In genomic region chr11:130773436-130773835, GRCh38 we compare ENCODE assay signal across 16 cellular contexts.
DNase-seq lines count a peak whose midpoint lies in the region; ATAC-seq and TF ChIP-seq lines count a peak whose summit lies in the region.
"Had no signal": no experiment of that assay in that cellular context is flagged by ENCODE, and none has a peak within 500 bp of the region (broad histone marks: within the 10 kb centered on the region; RNA-seq: fewer than 3 reads in every experiment).

No MANE protein-coding gene starts in this region.

- peaks cover 6 to 16% of the 10 kb centered on the region in 2 donors for H3K4me1 ChIP-seq in breast epithelium
- H3K4me1 ChIP-seq in mammary epithelial cell (ENCODE audit: insufficient read depth, low read length), result peaks cover 23% of the 10 kb centered on the region
- H3K4me1 ChIP-seq in mesenchymal stem cell (ENCODE audit: control insufficient read depth, insufficient read depth, low read depth, low read length), result peaks cover 17% of the 10 kb centered on the region
- H3K4me1 ChIP-seq: Peyer's patch had no signal

- H3K9me3 ChIP-seq in breast epithelium, result no peaks in the 10 kb centered on the region
- no peaks in the 10 kb centered on the region for H3K9me3 ChIP-seq in mammary epithelial cell (replicated peaks; ENCODE audit: insufficient read depth, low read length)
- H3K9me3 ChIP-seq in mesenchymal stem cell (ENCODE audit: control insufficient read depth, low read length), result peaks cover 6% of the 10 kb centered on the region
- H3K9me3 ChIP-seq: Peyer's patch had no signal

- H3K23ac ChIP-seq in mesenchymal stem cell (ENCODE audit: low read length in 2 of 2), result no peak overlapping the region

- H3K79me2 ChIP-seq in mammary epithelial cell (ENCODE audit: insufficient read depth, low read length), result no peaks in the 10 kb centered on the region

- no peak overlapping the region for H2BK15ac ChIP-seq in mesenchymal stem cell (ENCODE audit: low read depth, poor library complexity, severe bottlenecking)

- H3K18ac ChIP-seq in mesenchymal stem cell (ENCODE audit: low read depth in 1 of 2, low read length in 2 of 2), result peak overlapping the region; percentile 40 to 80

- no peak for DNase-seq in breast epithelium (ENCODE audit: low spot score in 2 of 2)
- no peak for DNase-seq in mammary epithelial cell
- peak; percentile 56 for DNase-seq in coronary artery (ENCODE audit: low spot score)
- DNase-seq in mesenchymal stem cell, result no peak
- no peak for DNase-seq in activated CD4-positive, alpha-beta T cell treated with anti-CD3 and anti-CD28 coated beads, Interleukin-2, amount 50 U/mL, for 1 hour
- no peak for DNase-seq in dorsolateral prefrontal cortex
- DNase-seq: DMS 273 treated with DMSO at 0.1 percent for 48 hours, NCI-H1417, NCI-H1930, NCI-H2171 treated with DMSO at 0.1 percent for 48 hours, NCI-H774, Peyer's patch had no signal

- no peak overlapping the region for H4K91ac ChIP-seq in mesenchymal stem cell (ENCODE audit: low read length)

- H3K36me3 ChIP-seq in breast epithelium (no peaks in the 10 kb centered on the region), mammary epithelial cell (ENCODE audit: insufficient read depth, low read length) (no peaks in the 10 kb centered on the region), mesenchymal stem cell (ENCODE audit: control insufficient read depth in 1 of 2, insufficient read depth in 2 of 2, low read depth in 1 of 2, low read length in 2 of 2) (peaks cover 0 to 3% of the 10 kb centered on the region in 2 experiments)
- H3K36me3 ChIP-seq: BLaER1 treated with 17β-estradiol and CSF1 and Interleukin-3, amounts not matched to agents 10 nM and 100 nM; Peyer's patch had no signal

- H2BK5ac ChIP-seq in mesenchymal stem cell (ENCODE audit: low read depth, low read length, poor library complexity, severe bottlenecking), result no peak overlapping the region

- H2BK120ac ChIP-seq in mesenchymal stem cell (ENCODE audit: low read depth, low read length), result no peak overlapping the region

- peak overlapping the region; percentile 97 for H2AK5ac ChIP-seq in mesenchymal stem cell (ENCODE audit: low read length, severe bottlenecking)

- no TSS peak for BruUV-seq in mammary epithelial cell (replicated peaks; lab: Mats Ljungman, UMichigan)

- peak overlapping the region in 1 of 2 experiments; percentile 88 for H2BK12ac ChIP-seq in mesenchymal stem cell (ENCODE audit: low read length in 2 of 2)

- H2AFZ ChIP-seq in mammary epithelial cell (ENCODE audit: low read depth, low read length) (no peak overlapping the region), mesenchymal stem cell (ENCODE audit: low read depth, low read length) (no peak overlapping the region)

- TF ChIP-seq POLR2A in breast epithelium (IDR thresholded peaks at IDR 0.05), result no peak

- in situ Hi-C loops in mammary epithelial cell (cut with MboI; ENCODE audit: low sequenced_read_pairs in 2 of 2), result no loop called here

- no peak for ATAC-seq in HG02870 (IDR thresholded peaks at IDR 0.05; ENCODE audit: unreplicated experiment)
- no peak for ATAC-seq in GM21360 (IDR thresholded peaks at IDR 0.05; ENCODE audit: unreplicated experiment)

- peak overlapping the region in 1 of 2 experiments; percentile 62 for H3K14ac ChIP-seq in mesenchymal stem cell (ENCODE audit: low read length in 2 of 2)

- H3K4me3 ChIP-seq in breast epithelium, result no peak overlapping the region
- no peak overlapping the region for H3K4me3 ChIP-seq in mammary epithelial cell (replicated peaks in 1 of 3; ENCODE audit: insufficient read depth in 1 of 3, low read depth in 2 of 3, low read length in 3 of 3)
- no peak overlapping the region for H3K4me3 ChIP-seq in coronary artery
- H3K4me3 ChIP-seq in mesenchymal stem cell (ENCODE audit: insufficient read depth in 1 of 2, low read depth in 1 of 2, low read length in 2 of 2), result no peak overlapping the region
- H3K4me3 ChIP-seq in dorsolateral prefrontal cortex, result no peak overlapping the region
- H3K4me3 ChIP-seq: BLaER1 treated with 17β-estradiol and CSF1 and Interleukin-3, amounts not matched to agents 10 nM and 100 nM; Peyer's patch had no signal

- no peak overlapping the region for H4K8ac ChIP-seq in mesenchymal stem cell (ENCODE audit: low read length)

- H3K9ac ChIP-seq in mammary epithelial cell (ENCODE audit: insufficient read depth, low read length), result no peak overlapping the region
- no peak overlapping the region for H3K9ac ChIP-seq in mesenchymal stem cell (ENCODE audit: low read length)
- H3K9ac ChIP-seq: BLaER1 treated with 17β-estradiol and CSF1 and Interleukin-3, amounts not matched to agents 10 nM and 100 nM had no signal

- H3K27me3 ChIP-seq in breast epithelium (no peaks in the 10 kb centered on the region), mammary epithelial cell (ENCODE audit: insufficient read depth, low read length) (no peaks in the 10 kb centered on the region), mesenchymal stem cell (ENCODE audit: control insufficient read depth in 1 of 2, insufficient read depth in 1 of 2, low read length in 2 of 2) (peaks cover 0 to 12% of the 10 kb centered on the region in 2 experiments), dorsolateral prefrontal cortex (peaks cover 0 to 10% (median 0%) of the 10 kb centered on the region in 45 donors)
- H3K27me3 ChIP-seq: BLaER1 treated with 17β-estradiol and CSF1 and Interleukin-3, amounts not matched to agents 10 nM and 100 nM; Peyer's patch had no signal

- H3K27ac ChIP-seq in breast epithelium (peak overlapping the region; percentile 55 to 76), mammary epithelial cell (ENCODE audit: insufficient read depth, low read depth, low read length) (no peak overlapping the region), coronary artery (peak overlapping the region in 1 of 2 donors; percentile 32), mesenchymal stem cell (ENCODE audit: low read length, poor library complexity, severe bottlenecking) (no peak overlapping the region), dorsolateral prefrontal cortex (no peak overlapping the region)
- H3K27ac ChIP-seq: 22Rv1; BLaER1 treated with 17β-estradiol and CSF1 and Interleukin-3, amounts not matched to agents 10 nM and 100 nM; Peyer's patch had no signal

- no peak overlapping the region for H3K4me2 ChIP-seq in mammary epithelial cell (ENCODE audit: insufficient read depth, low read depth, low read length)
- no peak overlapping the region for H3K4me2 ChIP-seq in mesenchymal stem cell (ENCODE audit: low read length, poor library complexity, severe bottlenecking)

- TF ChIP-seq CTCF in breast epithelium (IDR thresholded peaks at IDR 0.05) (no peak), mammary epithelial cell (conservative IDR thresholded peaks at IDR 0.05 in 1 of 2, IDR thresholded peaks at IDR 0.05 in 1 of 2; ENCODE audit: extremely low read depth in 1 of 2, insufficient read depth in 1 of 2, low read depth in 1 of 2, low read length in 2 of 2) (no peak), coronary artery (IDR thresholded peaks at IDR 0.05) (no peak), dorsolateral prefrontal cortex (IDR thresholded peaks at IDR 0.05 in 54 of 56, conservative IDR thresholded peaks at IDR 0.05 in 2 of 56; ENCODE audit: low read depth in 1 of 56, partially characterized antibody in 56 of 56) (no peak)

- H3K4ac ChIP-seq in mesenchymal stem cell (ENCODE audit: low read depth in 1 of 2, low read length in 2 of 2), result no peak overlapping the region

- WGBS in mammary epithelial cell (ENCODE audit: low coverage, missing lambda C conversion rate), result 93% methylated on average over 2 of the region's 2 CpGs
- WGBS in mesenchymal stem cell, result 100% methylated on average over 1 of the region's 2 CpGs

- no peaks in the 10 kb centered on the region for H4K20me1 ChIP-seq in mammary epithelial cell (ENCODE audit: insufficient read depth, low read length)
- H4K20me1 ChIP-seq: BLaER1 treated with 17β-estradiol and CSF1 and Interleukin-3, amounts not matched to agents 10 nM and 100 nM had no signal

- dilution Hi-C loops in mammary epithelial cell (cut with HindIII; ENCODE audit: low sequenced_read_pairs), result no loop called here

- intact Hi-C loops in breast epithelium (cut with DNase I; ENCODE audit: low total_unique reads) (no loop called here), mammary epithelial cell (cut with micrococcal nuclease) (no loop called here), dorsolateral prefrontal cortex (cut with DNase I) (no loop called here)

- CTCF ChIA-PET in mammary epithelial cell (lab: Charles Lee; ENCODE audit: low non-redundant PET), result no interaction called here

- no peaks in the 10 kb centered on the region for H3K79me1 ChIP-seq in mesenchymal stem cell (replicated peaks; ENCODE audit: low read length, poor library complexity, severe bottlenecking)

Comparison
In these comparisons a context has a peak if more than half of its experiments do, and no peak if none do; other contexts are left out.
1. H3K27ac ChIP-seq: peak in breast epithelium (2 of 2); none in mammary epithelial cell (single experiment), mesenchymal stem cell (single experiment) and dorsolateral prefrontal cortex (0 of 59).